In genomic region chr1:11675362-11675761, GRCh38 we compare ENCODE assay signal across 1 cellular context.
TF ChIP-seq lines count a peak whose summit lies in the region.

No MANE protein-coding gene starts in this region.

TF ChIP-seq in GM23338, 12 proteins besides CTCF, POLR2A, EP300 and RAD21 (continued from another document):
- TF ChIP-seq ZNF462 (CRISPR knock-in tag; IDR thresholded peaks at IDR 0.05), result no peak
- no peak for TF ChIP-seq POLR2AphosphoS5 (IDR thresholded peaks at IDR 0.05; ENCODE audit: low read depth)
- no peak for TF ChIP-seq STAT1 (IDR thresholded peaks at IDR 0.05; ENCODE audit: unreplicated experiment)
- no peak for TF ChIP-seq ZNF114 (CRISPR knock-in tag; IDR thresholded peaks at IDR 0.05)
- no peak for TF ChIP-seq NANOG (IDR thresholded peaks at IDR 0.05; ENCODE audit: borderline replicate concordance)
- no peak for TF ChIP-seq CREB1 (CRISPR knock-in tag; IDR thresholded peaks at IDR 0.05; ENCODE audit: low read depth)
